23 cellular contexts compared by ENCODE assay signal in genomic region chr19:49832556-49832955, GRCh38. TPM values are rescaled to one million over a fixed set of nuclear protein-coding genes. Genes with fewer than 3 reads are reported as not detected.
DNase-seq lines count a peak whose midpoint lies in the region; ATAC-seq, FAIRE-seq and TF ChIP-seq lines count a peak whose summit lies in the region.
"Had no signal": no experiment of that assay in that cellular context is flagged by ENCODE, and none has a peak within 500 bp of the region (broad histone marks: within the 10 kb centered on the region; RNA-seq: fewer than 3 reads in every experiment).

No MANE protein-coding gene starts in this region.

- H3K36me3 ChIP-seq in astrocyte (ENCODE audit: insufficient read depth, low read length) (peaks cover 9% of the 10 kb centered on the region), sigmoid colon (peaks cover 40 to 100% (median 81%) of the 10 kb centered on the region in 4 donors)

- no peak for FAIRE-seq in astrocyte (lab: Jason Lieb, UNC)
- FAIRE-seq: GM12891, keratinocyte had no signal

- H3K4me3 ChIP-seq in astrocyte (ENCODE audit: insufficient read depth, low read depth, low read length) = no peak overlapping the region
- H3K4me3 ChIP-seq in sigmoid colon = no peak overlapping the region
- H3K4me3 ChIP-seq: lung, MG63, SJSA1, thyroid gland had no signal

- peak overlapping the region; percentile 68 for H3K27ac Mint-ChIP-seq in activated CD8-positive, alpha-beta T cell treated with anti-CD3 and anti-CD28 coated beads, Interleukin-2, amount 10 ng/mL, durations not matched to agents 7 days and 5 days
- H3K27ac Mint-ChIP-seq in activated CD8-positive, alpha-beta T cell treated with anti-CD3 and anti-CD28 coated beads for 36 hours = no peak overlapping the region
- no peak overlapping the region for H3K27ac Mint-ChIP-seq in astrocyte (ENCODE audit: unreplicated experiment)
- H3K27ac Mint-ChIP-seq: endodermal cell, progenitor cell of endocrine pancreas, WTC11 had no signal

- no peak for TF ChIP-seq CTCF in activated CD8-positive, alpha-beta T cell treated with anti-CD3 and anti-CD28 coated beads for 36 hours (IDR thresholded peaks at IDR 0.05)
- no peak for TF ChIP-seq CTCF in astrocyte (IDR thresholded peaks at IDR 0.05; ENCODE audit: insufficient read depth, low read depth, low read length)
- no peak for TF ChIP-seq CTCF in GM13976 (IDR thresholded peaks at IDR 0.05; ENCODE audit: borderline replicate concordance, control extremely low read depth, extremely low read depth, insufficient read depth, missing control alignments)
- no peak for TF ChIP-seq CTCF in sigmoid colon (IDR thresholded peaks at IDR 0.05)

- H3K9me3 ChIP-seq in astrocyte (ENCODE audit: insufficient read depth, low read depth, low read length) (no peaks in the 10 kb centered on the region), sigmoid colon (no peaks in the 10 kb centered on the region)
- H3K9me3 ChIP-seq: MG63, SJSA1, thyroid gland had no signal

- 78 to 80% methylated on average over 9 of the region's 9 CpGs for WGBS in sigmoid colon, 2 donors

- H3K36me3 Mint-ChIP-seq in activated CD8-positive, alpha-beta T cell treated with anti-CD3 and anti-CD28 coated beads, Interleukin-2, amount 10 ng/mL, durations not matched to agents 7 days and 5 days (ENCODE audit: low read depth) = peaks cover 32% of the 10 kb centered on the region
- peaks cover 10% of the 10 kb centered on the region for H3K36me3 Mint-ChIP-seq in activated CD8-positive, alpha-beta T cell treated with anti-CD3 and anti-CD28 coated beads for 36 hours (ENCODE audit: low read depth)
- H3K36me3 Mint-ChIP-seq in astrocyte (ENCODE audit: low read depth, unreplicated experiment) = peaks cover 29% of the 10 kb centered on the region

- TF ChIP-seq EP300 in sigmoid colon (IDR thresholded peaks at IDR 0.05) = no peak

- in situ Hi-C loops in GM13976 (cut with MboI; ENCODE audit: low sequenced_read_pairs, unreplicated experiment) = no loop called here

- CTCF ChIA-PET in activated CD8-positive, alpha-beta T cell treated with anti-CD3 and anti-CD28 coated beads, Interleukin-2, amount 10 ng/mL, durations not matched to agents 7 days and 5 days (lab: Charles Lee) = interaction anchor here (1.1 to 2.1 kb wide), 2 partner anchors 16 to 115 kb away, joined by 3 to 5 read pairs; no protein-coding TSS in a partner anchor
- CTCF ChIA-PET in activated CD8-positive, alpha-beta T cell treated with anti-CD3 and anti-CD28 coated beads for 36 hours (lab: Charles Lee) = no interaction called here

- TF ChIP-seq POLR2A in sigmoid colon (IDR thresholded peaks at IDR 0.05) = no peak

- H3K79me2 ChIP-seq in astrocyte (ENCODE audit: insufficient read depth, low read length) = no peaks in the 10 kb centered on the region

- H3K27ac ChIP-seq in astrocyte (ENCODE audit: low read depth, low read length) = no peak overlapping the region
- no peak overlapping the region for H3K27ac ChIP-seq in sigmoid colon
- H3K27ac ChIP-seq: SJSA1, thyroid gland had no signal

- H4K20me1 ChIP-seq in astrocyte (ENCODE audit: insufficient read depth, low read length) = peaks cover 28% of the 10 kb centered on the region

- intact Hi-C loops in activated CD8-positive, alpha-beta T cell treated with anti-CD3 and anti-CD28 coated beads for 36 hours (cut with micrococcal nuclease) = no loop called here
- intact Hi-C loops in sciatic nerve (cut with DNase I) (no loop called here), sigmoid colon (cut with DNase I) (no loop called here)

- peaks cover 33% of the 10 kb centered on the region for H3K4me1 Mint-ChIP-seq in activated CD8-positive, alpha-beta T cell treated with anti-CD3 and anti-CD28 coated beads, Interleukin-2, amount 10 ng/mL, durations not matched to agents 7 days and 5 days (ENCODE audit: low read depth)
- no peaks in the 10 kb centered on the region for H3K4me1 Mint-ChIP-seq in activated CD8-positive, alpha-beta T cell treated with anti-CD3 and anti-CD28 coated beads for 36 hours (ENCODE audit: low read depth)
- H3K4me1 Mint-ChIP-seq in astrocyte (ENCODE audit: low read depth, unreplicated experiment) = peaks cover 4% of the 10 kb centered on the region
- H3K4me1 Mint-ChIP-seq: endodermal cell, WTC11 had no signal

- DNase-seq in activated CD8-positive, alpha-beta T cell treated with anti-CD3 and anti-CD28 coated beads, Interleukin-2, amount 10 ng/mL, durations not matched to agents 7 days and 5 days = no peak
- no peak for DNase-seq in activated CD8-positive, alpha-beta T cell treated with anti-CD3 and anti-CD28 coated beads for 36 hours
- peak; percentile 47 for DNase-seq in LHCN-M2 (ENCODE audit: low read depth)
- DNase-seq in astrocyte (ENCODE audit: low read depth) = no peak
- DNase-seq in sciatic nerve (ENCODE audit: low spot score) = no peak
- no peak for DNase-seq in GM13976 (ENCODE audit: low spot score)
- no peak for DNase-seq in NCI-H510A (lab: John Stamatoyannopoulos, UW)
- no peak for DNase-seq in sigmoid colon
- DNase-seq: activated effector memory CD4-positive, alpha-beta T cell treated with Interleukin-2 at 50 U/mL for 16 hours; endodermal cell; MG63; naive B cell; NCI-H2029; NCI-H510A treated with DMSO at 0.1 percent for 48 hours; OCI-M1; thyroid gland had no signal

- H3K4me3 Mint-ChIP-seq in activated CD8-positive, alpha-beta T cell treated with anti-CD3 and anti-CD28 coated beads, Interleukin-2, amount 10 ng/mL, durations not matched to agents 7 days and 5 days = no peak overlapping the region
- no peak overlapping the region for H3K4me3 Mint-ChIP-seq in activated CD8-positive, alpha-beta T cell treated with anti-CD3 and anti-CD28 coated beads for 36 hours
- H3K4me3 Mint-ChIP-seq in astrocyte (ENCODE audit: unreplicated experiment) = no peak overlapping the region
- H3K4me3 Mint-ChIP-seq: central memory CD8-positive, alpha-beta T cell; endodermal cell; naive B cell; WTC11 had no signal

- H3K9ac ChIP-seq in astrocyte (ENCODE audit: low read length) = peak overlapping the region; percentile 9

- H3K4me2 ChIP-seq in astrocyte (ENCODE audit: low read length) = no peak overlapping the region

- H3K27me3 ChIP-seq in astrocyte (ENCODE audit: insufficient read depth, low read length) (no peaks in the 10 kb centered on the region), sigmoid colon (no peaks in the 10 kb centered on the region)
- H3K27me3 ChIP-seq: MG63, SJSA1, thyroid gland had no signal

- H3K9me3 Mint-ChIP-seq in activated CD8-positive, alpha-beta T cell treated with anti-CD3 and anti-CD28 coated beads, Interleukin-2, amount 10 ng/mL, durations not matched to agents 7 days and 5 days (ENCODE audit: insufficient read depth) = no peaks in the 10 kb centered on the region
- no peaks in the 10 kb centered on the region for H3K9me3 Mint-ChIP-seq in activated CD8-positive, alpha-beta T cell treated with anti-CD3 and anti-CD28 coated beads for 36 hours
- H3K9me3 Mint-ChIP-seq in astrocyte (ENCODE audit: unreplicated experiment) = no peaks in the 10 kb centered on the region
- H3K9me3 Mint-ChIP-seq: central memory CD8-positive, alpha-beta T cell; endodermal cell; naive B cell; WTC11 had no signal

- no peaks in the 10 kb centered on the region for H3K27me3 Mint-ChIP-seq in activated CD8-positive, alpha-beta T cell treated with anti-CD3 and anti-CD28 coated beads, Interleukin-2, amount 10 ng/mL, durations not matched to agents 7 days and 5 days (ENCODE audit: low read depth)
- H3K27me3 Mint-ChIP-seq in activated CD8-positive, alpha-beta T cell treated with anti-CD3 and anti-CD28 coated beads for 36 hours = no peaks in the 10 kb centered on the region
- H3K27me3 Mint-ChIP-seq in astrocyte (ENCODE audit: low read depth, unreplicated experiment) = no peaks in the 10 kb centered on the region
- H3K27me3 Mint-ChIP-seq: central memory CD8-positive, alpha-beta T cell; naive B cell; progenitor cell of endocrine pancreas had no signal

- no peak overlapping the region for H2AFZ ChIP-seq in astrocyte (ENCODE audit: low read depth, low read length)

- no peak for ATAC-seq in activated CD8-positive, alpha-beta T cell treated with anti-CD3 and anti-CD28 coated beads, Interleukin-2, amount 10 ng/mL, durations not matched to agents 7 days and 5 days
- ATAC-seq in activated CD8-positive, alpha-beta T cell treated with anti-CD3 and anti-CD28 coated beads for 36 hours = no peak
- ATAC-seq in sciatic nerve = peak; percentile 33
- ATAC-seq: WTC11 had no signal

- POLR2A ChIA-PET in activated CD8-positive, alpha-beta T cell treated with anti-CD3 and anti-CD28 coated beads, Interleukin-2, amount 10 ng/mL, durations not matched to agents 7 days and 5 days (lab: Charles Lee) = interaction anchor here (0.7 to 1.6 kb wide), 2 partner anchors 13 to 16 kb away, joined by 3 read pairs; no protein-coding TSS in a partner anchor
- POLR2A ChIA-PET in activated CD8-positive, alpha-beta T cell treated with anti-CD3 and anti-CD28 coated beads for 36 hours (lab: Charles Lee) = interaction anchor here (0.6 kb wide), 2 partner anchors 11 to 14 kb away, joined by 3 read pairs; no protein-coding TSS in a partner anchor

- peaks cover 17% of the 10 kb centered on the region for H3K4me1 ChIP-seq in astrocyte (ENCODE audit: insufficient read depth, low read length)
- H3K4me1 ChIP-seq in sigmoid colon = no peaks in the 10 kb centered on the region
- H3K4me1 ChIP-seq: thyroid gland had no signal

RNA-seq across cellular contexts. Expression of gene MED25, which starts 14.5 kb away (rescaled TPM):
- total RNA-seq in activated CD8-positive, alpha-beta T cell treated with anti-CD3 and anti-CD28 coated beads, Interleukin-2, amount 10 ng/mL, durations not matched to agents 7 days and 5 days = 10 to 100 TPM; 59.9 to 62.2 TPM
- 10 to 100 TPM; 35.7 to 38.7 TPM for total RNA-seq in activated CD8-positive, alpha-beta T cell treated with anti-CD3 and anti-CD28 coated beads for 36 hours
- total RNA-seq in LHCN-M2 (2014; rRNA removed) (19.0 and 23.1 TPM in 2 replicates), astrocyte (61.3 and 72.2 TPM in 2 replicates), sciatic nerve (39.7 TPM), sigmoid colon (10 to 100 TPM; 17.8 to 45.4 (median 22.4) TPM)
- polyA plus RNA-seq in LHCN-M2 (2012) = 29.1 TPM
- polyA plus RNA-seq in sigmoid colon = 10 to 100 TPM; 18.0 to 43.5 (median 30.1) TPM

RNA-seq across cellular contexts. Expression of gene PTOV1, which starts 18.4 kb away (rescaled TPM):
- total RNA-seq in activated CD8-positive, alpha-beta T cell treated with anti-CD3 and anti-CD28 coated beads, Interleukin-2, amount 10 ng/mL, durations not matched to agents 7 days and 5 days = 10 to 100 TPM; 78.8 to 94.3 TPM
- 10 to 100 TPM; 87.4 to 88.5 TPM for total RNA-seq in activated CD8-positive, alpha-beta T cell treated with anti-CD3 and anti-CD28 coated beads for 36 hours
- total RNA-seq in LHCN-M2 (2014; rRNA removed) (93.5 and 109 TPM in 2 replicates), astrocyte (162 and 172 TPM in 2 replicates), sciatic nerve (143 TPM), sigmoid colon (100 to 1,000 TPM in 1 of 4 donors, 10 to 100 TPM in 3; 52.2 to 105 (median 68.1) TPM)
- 146 TPM for polyA plus RNA-seq in LHCN-M2 (2012)
- 10 to 100 TPM; 54.8 to 79.7 (median 62.5) TPM for polyA plus RNA-seq in sigmoid colon

RNA-seq across cellular contexts. Expression of gene FUZ, which starts 19.5 kb away (rescaled TPM):
- 10 to 100 TPM; 23.1 to 24.2 TPM for total RNA-seq in activated CD8-positive, alpha-beta T cell treated with anti-CD3 and anti-CD28 coated beads, Interleukin-2, amount 10 ng/mL, durations not matched to agents 7 days and 5 days
- 10 to 100 TPM; 23.5 to 24.1 TPM for total RNA-seq in activated CD8-positive, alpha-beta T cell treated with anti-CD3 and anti-CD28 coated beads for 36 hours
- total RNA-seq in LHCN-M2 (2014; rRNA removed) = 27.6 and 29.3 TPM in 2 replicates
- polyA plus RNA-seq in LHCN-M2 (2012) = 14.0 TPM
- total RNA-seq in astrocyte = 8.9 and 9.8 TPM in 2 replicates
- 26.4 TPM for total RNA-seq in sciatic nerve
- total RNA-seq in sigmoid colon = 10 to 100 TPM; 21.0 to 32.9 (median 23.1) TPM
- 10 to 100 TPM in 2 of 3 donors, 1 to 10 TPM in 1; 7.4 to 17.4 (median 16.3) TPM for polyA plus RNA-seq in sigmoid colon

RNA-seq across cellular contexts. Expression of gene PNKP, which starts 34.8 kb away (rescaled TPM):
- 100 to 1,000 TPM; 113 to 120 TPM for total RNA-seq in activated CD8-positive, alpha-beta T cell treated with anti-CD3 and anti-CD28 coated beads, Interleukin-2, amount 10 ng/mL, durations not matched to agents 7 days and 5 days
- 10 to 100 TPM; 58.8 to 65.9 TPM for total RNA-seq in activated CD8-positive, alpha-beta T cell treated with anti-CD3 and anti-CD28 coated beads for 36 hours
- total RNA-seq in LHCN-M2 (2014; rRNA removed) (51.3 and 51.6 TPM in 2 replicates), astrocyte (49.1 and 54.8 TPM in 2 replicates), sciatic nerve (66.6 TPM), sigmoid colon (10 to 100 TPM; 28.2 to 44.0 (median 33.9) TPM)
- polyA plus RNA-seq in LHCN-M2 (2012) = 56.5 TPM
- polyA plus RNA-seq in sigmoid colon = 10 to 100 TPM; 27.0 to 88.8 (median 34.0) TPM

RNA-seq across cellular contexts. Expression of gene AKT1S1, which starts 44.6 kb away (rescaled TPM):
- total RNA-seq in activated CD8-positive, alpha-beta T cell treated with anti-CD3 and anti-CD28 coated beads, Interleukin-2, amount 10 ng/mL, durations not matched to agents 7 days and 5 days = 10 to 100 TPM; 15.6 to 16.4 TPM
- 10 to 100 TPM; 17.5 to 19.5 TPM for total RNA-seq in activated CD8-positive, alpha-beta T cell treated with anti-CD3 and anti-CD28 coated beads for 36 hours
- total RNA-seq in LHCN-M2 (2014; rRNA removed) (17.1 and 20.7 TPM in 2 replicates), astrocyte (104 and 116 TPM in 2 replicates), sciatic nerve (36.6 TPM), sigmoid colon (10 to 100 TPM; 13.6 to 16.1 (median 14.6) TPM)
- 78.2 TPM for polyA plus RNA-seq in LHCN-M2 (2012)
- 10 to 100 TPM; 30.3 to 55.9 (median 33.6) TPM for polyA plus RNA-seq in sigmoid colon
